Comparison of ENCODE assay signal across 12 cellular contexts in the genomic region with DNA sequence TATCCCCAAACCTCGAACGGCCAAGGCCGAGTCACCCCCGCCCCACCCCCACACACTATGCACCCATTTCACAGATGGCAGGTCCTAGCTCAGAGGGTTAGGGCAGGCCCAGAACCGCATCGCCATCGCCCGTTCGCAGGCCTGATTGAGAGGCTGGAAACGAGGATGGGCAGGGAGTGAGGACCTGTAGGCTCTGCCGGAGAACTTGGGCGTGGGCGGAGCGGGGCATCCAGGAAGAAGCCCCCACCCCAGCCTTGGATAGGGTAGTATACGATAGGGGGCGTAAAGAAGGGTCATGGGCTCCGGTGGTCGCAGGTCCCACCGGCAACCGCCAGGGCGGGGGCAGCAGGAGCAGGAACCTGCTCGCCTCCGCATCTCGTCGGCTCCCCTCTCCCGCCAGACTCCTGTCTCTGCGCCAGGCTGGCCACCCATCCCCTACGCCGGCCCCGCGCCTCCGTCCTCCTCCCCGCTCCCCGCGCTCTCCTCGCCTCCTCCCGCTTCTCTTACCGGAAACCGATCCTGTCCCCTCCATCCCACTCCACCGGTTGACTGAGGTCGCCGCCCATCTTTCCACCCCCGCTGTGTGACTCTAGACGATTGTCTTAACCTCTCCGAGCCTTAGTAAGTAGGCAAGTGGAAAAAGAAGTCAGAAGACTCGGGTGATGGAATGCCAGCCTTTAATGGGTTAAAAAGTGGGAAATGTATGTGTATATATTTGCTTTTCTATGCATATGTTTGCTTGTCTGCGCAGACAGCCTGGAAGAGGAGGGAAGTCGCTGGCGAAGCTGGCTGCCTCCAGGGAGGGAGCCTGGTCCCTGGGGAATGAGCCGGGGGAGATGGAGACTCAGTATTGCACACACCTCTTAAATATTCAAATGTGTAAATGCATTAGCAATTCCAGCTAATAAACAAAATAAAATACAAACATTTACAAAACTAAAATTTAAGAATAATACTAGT. TPM values are rescaled to one million over a fixed set of nuclear protein-coding genes. Genes with fewer than 3 reads are reported as not detected.
DNase-seq lines count a peak whose midpoint lies in the region; ATAC-seq and TF ChIP-seq lines count a peak whose summit lies in the region.
"Had no signal": no experiment of that assay in that cellular context is flagged by ENCODE, and none has a peak within 500 bp of the region (broad histone marks: within the 10 kb centered on the region; RNA-seq: fewer than 3 reads in every experiment).

No MANE protein-coding gene starts in this region.

- in situ Hi-C loops in KBM-7 (cut with MboI; ENCODE audit: low pct_unique_long_range_greater_than_20kb, low sequenced_read_pairs), result no loop called here

- peak; percentile 14 for DNase-seq in activated CD4-positive, alpha-beta T cell treated with anti-CD3 and anti-CD28 coated beads for 48 hours
- no peak for DNase-seq in activated CD4-positive, alpha-beta T cell treated with anti-CD3 and anti-CD28 coated beads, Interleukin-2, amount 10 ng/mL, durations not matched to agents 7 days and 5 days
- DNase-seq in NCI-H2107 treated with DMSO at 0.1 percent for 48 hours (lab: John Stamatoyannopoulos, UW; ENCODE audit: unreplicated experiment) (peak; percentile 15), endodermal cell (peak; percentile 86), KBM-7 (no peak)
- DNase-seq in T-helper 2 cell treated with Interferon-gamma antibody and Interleukin-4, amounts not matched to agents 5 μg/mL and 100 μg/mL, for 36 hours (ENCODE audit: low spot score), result no peak
- DNase-seq: activated CD4-positive, alpha-beta memory T cell treated with anti-CD3 and anti-CD28 coated beads, Interleukin-2, amount 10 ng/mL, durations not matched to agents 7 days and 5 days; C1 segment of cervical spinal cord; esophagus squamous epithelium; psoas muscle had no signal

- no peaks in the 10 kb centered on the region for H3K4me1 ChIP-seq in endodermal cell (ENCODE audit: control insufficient read depth, insufficient read depth, low read length)
- peaks cover 50% of the 10 kb centered on the region for H3K4me1 ChIP-seq in skeletal muscle satellite cell (ENCODE audit: control insufficient read depth, insufficient read depth, low read length)
- H3K4me1 ChIP-seq: psoas muscle had no signal

- WGBS in endodermal cell (ENCODE audit: insufficient coverage in 1 of 2, insufficient read length in 1 of 2), 2 experiments, result 5 to 6% methylated on average over 28 to 49 of the region's 50 CpGs

- POLR2A ChIA-PET in activated CD4-positive, alpha-beta T cell treated with anti-CD3 and anti-CD28 coated beads, Interleukin-2, amount 10 ng/mL, durations not matched to agents 7 days and 5 days (lab: Charles Lee), result no interaction called here

- peaks cover 41% of the 10 kb centered on the region for H3K27me3 ChIP-seq in endodermal cell (ENCODE audit: control insufficient read depth, insufficient read depth, low read length, poor library complexity, severe bottlenecking)
- H3K27me3 ChIP-seq in skeletal muscle satellite cell (ENCODE audit: control insufficient read depth, insufficient read depth, low read length), result peaks cover 26% of the 10 kb centered on the region

- peaks cover 3% of the 10 kb centered on the region for H3K4me1 Mint-ChIP-seq in activated CD4-positive, alpha-beta T cell treated with anti-CD3 and anti-CD28 coated beads, Interleukin-2, amount 10 ng/mL, durations not matched to agents 7 days and 5 days
- peaks cover 8% of the 10 kb centered on the region for H3K4me1 Mint-ChIP-seq in endodermal cell
- H3K4me1 Mint-ChIP-seq in T-helper 2 cell treated with Interferon-gamma antibody and Interleukin-4, amounts not matched to agents 5 μg/mL and 100 μg/mL, for 36 hours (ENCODE audit: low read depth), result peaks cover 6% of the 10 kb centered on the region

- H3K36me3 ChIP-seq in endodermal cell (ENCODE audit: control insufficient read depth, insufficient read depth, low read length) (no peaks in the 10 kb centered on the region), skeletal muscle satellite cell (ENCODE audit: insufficient read depth, low read length) (no peaks in the 10 kb centered on the region)
- H3K36me3 ChIP-seq: esophagus squamous epithelium had no signal

- no peak overlapping the region for H3K27ac ChIP-seq in endodermal cell (ENCODE audit: low read depth, low read length)
- H3K27ac ChIP-seq: esophagus squamous epithelium, psoas muscle had no signal

- no peaks in the 10 kb centered on the region for H3K9me3 ChIP-seq in endodermal cell (ENCODE audit: control insufficient read depth, low read length)
- no peaks in the 10 kb centered on the region for H3K9me3 ChIP-seq in skeletal muscle satellite cell (replicated peaks; ENCODE audit: low read length)
- H3K9me3 ChIP-seq: esophagus squamous epithelium, psoas muscle had no signal

- no peak overlapping the region for H3K9ac ChIP-seq in endodermal cell (ENCODE audit: extremely low read depth, low read length, poor library complexity, severe bottlenecking)
- H3K9ac ChIP-seq in skeletal muscle satellite cell (ENCODE audit: low read depth, low read length), result no peak overlapping the region

- no peak for ATAC-seq in GM18909 (IDR thresholded peaks at IDR 0.05; ENCODE audit: poor library complexity, unreplicated experiment)
- ATAC-seq: psoas muscle had no signal

- TF ChIP-seq CTCF in endodermal cell (conservative IDR thresholded peaks at IDR 0.05), result peak; percentile 72

- H3K9me3 Mint-ChIP-seq in activated CD4-positive, alpha-beta T cell treated with anti-CD3 and anti-CD28 coated beads, Interleukin-2, amount 10 ng/mL, durations not matched to agents 7 days and 5 days, result no peaks in the 10 kb centered on the region
- no peaks in the 10 kb centered on the region for H3K9me3 Mint-ChIP-seq in endodermal cell
- no peaks in the 10 kb centered on the region for H3K9me3 Mint-ChIP-seq in T-helper 2 cell treated with Interferon-gamma antibody and Interleukin-4, amounts not matched to agents 5 μg/mL and 100 μg/mL, for 36 hours
- H3K9me3 Mint-ChIP-seq: activated CD4-positive, alpha-beta memory T cell treated with anti-CD3 and anti-CD28 coated beads, Interleukin-2, amount 10 ng/mL, durations not matched to agents 7 days and 5 days had no signal

- no peak overlapping the region for H3K27ac Mint-ChIP-seq in activated CD4-positive, alpha-beta T cell treated with anti-CD3 and anti-CD28 coated beads, Interleukin-2, amount 10 ng/mL, durations not matched to agents 7 days and 5 days
- no peak overlapping the region for H3K27ac Mint-ChIP-seq in endodermal cell
- H3K27ac Mint-ChIP-seq in T-helper 2 cell treated with Interferon-gamma antibody and Interleukin-4, amounts not matched to agents 5 μg/mL and 100 μg/mL, for 36 hours, result no peak overlapping the region
- H3K27ac Mint-ChIP-seq: activated CD4-positive, alpha-beta memory T cell treated with anti-CD3 and anti-CD28 coated beads, Interleukin-2, amount 10 ng/mL, durations not matched to agents 7 days and 5 days had no signal

- H3K27me3 Mint-ChIP-seq in activated CD4-positive, alpha-beta T cell treated with anti-CD3 and anti-CD28 coated beads, Interleukin-2, amount 10 ng/mL, durations not matched to agents 7 days and 5 days, result peaks cover 45% of the 10 kb centered on the region
- peaks cover 49% of the 10 kb centered on the region for H3K27me3 Mint-ChIP-seq in endodermal cell (ENCODE audit: insufficient read depth)
- H3K27me3 Mint-ChIP-seq in T-helper 2 cell treated with Interferon-gamma antibody and Interleukin-4, amounts not matched to agents 5 μg/mL and 100 μg/mL, for 36 hours (ENCODE audit: low read depth), result peaks cover 64% of the 10 kb centered on the region

- no peaks in the 10 kb centered on the region for H3K36me3 Mint-ChIP-seq in activated CD4-positive, alpha-beta T cell treated with anti-CD3 and anti-CD28 coated beads, Interleukin-2, amount 10 ng/mL, durations not matched to agents 7 days and 5 days (ENCODE audit: low read depth)
- no peaks in the 10 kb centered on the region for H3K36me3 Mint-ChIP-seq in endodermal cell (ENCODE audit: low read depth)
- no peaks in the 10 kb centered on the region for H3K36me3 Mint-ChIP-seq in T-helper 2 cell treated with Interferon-gamma antibody and Interleukin-4, amounts not matched to agents 5 μg/mL and 100 μg/mL, for 36 hours (ENCODE audit: low read depth)

- no peak overlapping the region for H3K4me3 Mint-ChIP-seq in activated CD4-positive, alpha-beta T cell treated with anti-CD3 and anti-CD28 coated beads, Interleukin-2, amount 10 ng/mL, durations not matched to agents 7 days and 5 days
- H3K4me3 Mint-ChIP-seq in endodermal cell, result peak overlapping the region; percentile 44
- no peak overlapping the region for H3K4me3 Mint-ChIP-seq in T-helper 2 cell treated with Interferon-gamma antibody and Interleukin-4, amounts not matched to agents 5 μg/mL and 100 μg/mL, for 36 hours
- H3K4me3 Mint-ChIP-seq: activated CD4-positive, alpha-beta memory T cell treated with anti-CD3 and anti-CD28 coated beads, Interleukin-2, amount 10 ng/mL, durations not matched to agents 7 days and 5 days had no signal

- CTCF ChIA-PET in activated CD4-positive, alpha-beta T cell treated with anti-CD3 and anti-CD28 coated beads, Interleukin-2, amount 10 ng/mL, durations not matched to agents 7 days and 5 days (lab: Charles Lee), result interaction anchor here (0.9 kb wide), 1 partner anchor 19 kb away, joined by 4 read pairs; no protein-coding TSS in a partner anchor

- H3K4me2 ChIP-seq in skeletal muscle satellite cell (ENCODE audit: low read length), result peak overlapping the region; percentile 71

- H3K4me3 ChIP-seq in endodermal cell (ENCODE audit: low read length), result no peak overlapping the region
- H3K4me3 ChIP-seq in skeletal muscle satellite cell (ENCODE audit: low read length), result peak overlapping the region; percentile 48
- H3K4me3 ChIP-seq: esophagus squamous epithelium, psoas muscle had no signal

RNA-seq across cellular contexts. Expression of a gene that starts 52.8 kb away (rescaled TPM):
- total RNA-seq in activated CD4-positive, alpha-beta T cell treated with anti-CD3 and anti-CD28 coated beads, Interleukin-2, amount 10 ng/mL, durations not matched to agents 7 days and 5 days, result 100 to 1,000 TPM; 106 to 110 TPM
- total RNA-seq in endodermal cell, result not detected
- polyA plus RNA-seq in endodermal cell (2013, experiment 1 of 2), result not detected
- not detected for polyA plus RNA-seq in endodermal cell (2013, experiment 2 of 2)
- 0.76 and 1.1 TPM in 2 replicates for total RNA-seq in skeletal muscle satellite cell (2012; rRNA removed)

Comparison
In these comparisons a context has a peak if more than half of its experiments do, and no peak if none do; other contexts are left out.
1. DNase-seq: peak in activated CD4-positive, alpha-beta T cell treated with anti-CD3 and anti-CD28 coated beads for 48 hours (single experiment), NCI-H2107 treated with DMSO at 0.1 percent for 48 hours (single experiment) and endodermal cell (single experiment); none in activated CD4-positive, alpha-beta T cell treated with anti-CD3 and anti-CD28 coated beads, Interleukin-2, amount 10 ng/mL, durations not matched to agents 7 days and 5 days (single experiment), KBM-7 (single experiment) and T-helper 2 cell treated with Interferon-gamma antibody and Interleukin-4, amounts not matched to agents 5 μg/mL and 100 μg/mL, for 36 hours (single experiment).
2. RNA of a gene that starts 52.8 kb away (total RNA-seq): 106 to 110 TPM in activated CD4-positive, alpha-beta T cell treated with anti-CD3 and anti-CD28 coated beads, Interleukin-2, amount 10 ng/mL, durations not matched to agents 7 days and 5 days; not detected in endodermal cell; every median in the first group is over 100 times any median in the second.